In the genomic region with DNA sequence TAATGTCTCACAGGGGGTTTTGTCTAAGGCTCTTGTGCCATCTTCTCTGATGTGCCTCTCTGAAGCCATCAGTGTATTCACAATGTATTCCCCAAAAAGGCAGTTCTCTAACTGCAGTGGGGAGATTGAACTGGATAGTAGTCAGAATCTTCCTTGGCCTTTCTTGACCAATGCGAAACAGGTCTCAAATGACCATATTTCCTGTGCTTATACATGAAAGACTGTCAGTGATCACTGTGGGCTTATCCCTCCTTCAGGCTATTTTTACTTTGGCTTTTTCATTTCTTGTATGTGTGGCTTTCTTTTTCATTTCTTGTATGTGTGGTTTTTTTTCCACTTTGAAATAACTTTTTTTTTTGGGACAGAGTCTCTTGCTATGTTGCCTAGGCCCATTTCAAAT, we compare ENCODE assay signal across 20 cellular contexts. TPM values are rescaled to one million over a fixed set of nuclear protein-coding genes. Genes with fewer than 3 reads are reported as not detected.
DNase-seq lines count a peak whose midpoint lies in the region; ATAC-seq and TF ChIP-seq lines count a peak whose summit lies in the region.
"Had no signal": no experiment of that assay in that cellular context is flagged by ENCODE, and none has a peak within 500 bp of the region (broad histone marks: within the 10 kb centered on the region; RNA-seq: fewer than 3 reads in every experiment).

No MANE protein-coding gene starts in this region.

- H3K4me1 ChIP-seq in left ventricle myocardium inferior (peaks cover 50% of the 10 kb centered on the region), right cardiac atrium (ENCODE audit: control insufficient read depth, insufficient read depth, low read length) (no peaks in the 10 kb centered on the region)
- H3K4me1 ChIP-seq: neural progenitor cell had no signal

- no peak overlapping the region for H3K4me3 Mint-ChIP-seq in WTC11
- no peak overlapping the region for H3K4me3 Mint-ChIP-seq in chondrocyte (ENCODE audit: unreplicated experiment)
- H3K4me3 Mint-ChIP-seq: CD4-positive, CD25-positive, alpha-beta regulatory T cell; neural progenitor cell had no signal

- H3K9me3 Mint-ChIP-seq in WTC11 (peaks cover 14% of the 10 kb centered on the region), chondrocyte (ENCODE audit: low read depth) (peaks cover 10% of the 10 kb centered on the region)

- no peak for TF ChIP-seq CTCF in left ventricle myocardium inferior (IDR thresholded peaks at IDR 0.05; ENCODE audit: borderline replicate concordance)
- no peak for TF ChIP-seq CTCF in WTC11 (IDR thresholded peaks at IDR 0.05)
- no peak for TF ChIP-seq CTCF in chondrocyte (IDR thresholded peaks at IDR 0.05)

- H3K4me1 Mint-ChIP-seq in WTC11 (peaks cover 27% of the 10 kb centered on the region), chondrocyte (ENCODE audit: low read depth) (peaks cover 50% of the 10 kb centered on the region)

- H3K36me3 Mint-ChIP-seq in WTC11 = peaks cover 78% of the 10 kb centered on the region
- peaks cover 41% of the 10 kb centered on the region for H3K36me3 Mint-ChIP-seq in chondrocyte (ENCODE audit: low read depth)

- CTCF ChIA-PET in WTC11 (lab: Charles Lee) = interaction anchor here (1.1 kb wide), 1 partner anchor 14 kb away, joined by 6 read pairs; no protein-coding TSS in a partner anchor

- H3K27me3 ChIP-seq in left ventricle myocardium inferior (ENCODE audit: low read depth) (no peaks in the 10 kb centered on the region), right cardiac atrium (ENCODE audit: control insufficient read depth, insufficient read depth) (no peaks in the 10 kb centered on the region)
- H3K27me3 ChIP-seq: neural progenitor cell had no signal

- 88% methylated on average over 1 of the region's 1 CpG for WGBS in right cardiac atrium

- intact Hi-C loops in left ventricle myocardium inferior (cut with micrococcal nuclease) = loop anchor here (10.0 kb wide), 1 partner anchor 195 kb away; no protein-coding TSS in a partner anchor
- intact Hi-C loops in right cardiac atrium (cut with DNase I) = no loop called here

- H3K27me3 Mint-ChIP-seq in WTC11 (ENCODE audit: low read depth) (no peaks in the 10 kb centered on the region), chondrocyte (ENCODE audit: low read depth) (no peaks in the 10 kb centered on the region)
- H3K27me3 Mint-ChIP-seq: CD4-positive, CD25-positive, alpha-beta regulatory T cell had no signal

- H3K9me3 ChIP-seq in left ventricle myocardium inferior (replicated peaks) (peaks cover 13% of the 10 kb centered on the region), right cardiac atrium (ENCODE audit: control insufficient read depth, low read length) (no peaks in the 10 kb centered on the region)

- POLR2A ChIA-PET in WTC11 (lab: Charles Lee) = no interaction called here

- ATAC-seq in right cardiac atrium = no peak
- ATAC-seq in WTC11 = no peak
- ATAC-seq: mucosa of descending colon had no signal

- peaks cover 77% of the 10 kb centered on the region for H3K36me3 ChIP-seq in left ventricle myocardium inferior

- H3K4me3 ChIP-seq in left ventricle myocardium inferior (no peak overlapping the region), right cardiac atrium (ENCODE audit: low read length) (no peak overlapping the region)
- H3K4me3 ChIP-seq: mucosa of descending colon, neural progenitor cell had no signal

- H3K27ac Mint-ChIP-seq in WTC11 (peak overlapping the region; percentile 92), chondrocyte (ENCODE audit: unreplicated experiment) (peak overlapping the region; percentile 12)
- H3K27ac Mint-ChIP-seq: neural progenitor cell had no signal

- no peak for DNase-seq in left ventricle myocardium inferior
- no peak for DNase-seq in right cardiac atrium
- no peak for DNase-seq in WTC11 (ENCODE audit: low spot score)
- DNase-seq in chondrocyte (ENCODE audit: low spot score) = no peak
- no peak for DNase-seq in DMS79 (lab: John Stamatoyannopoulos, UW)
- no peak for DNase-seq in GM19238 (ENCODE audit: insufficient read length, low spot score)
- no peak for DNase-seq in ecto neural progenitor cell (ENCODE audit: low spot score)
- no peak for DNase-seq in NCI-H2171 (lab: John Stamatoyannopoulos, UW)
- DNase-seq: activated CD4-positive, alpha-beta T cell treated with anti-CD3 and anti-CD28 coated beads, Interleukin-2, amount 50 U/mL, for 48 hours; amniotic stem cell; CD4-positive, CD25-positive, alpha-beta regulatory T cell; central memory CD4-positive, alpha-beta T cell; DMS79 treated with DMSO at 0.1 percent for 48 hours; effector CD4-positive, alpha-beta T cell; mucosa of descending colon; NCI-H187 treated with DMSO at 0.1 percent for 48 hours; NCI-H345; RPMI8226; SW 1271 had no signal

- H3K27ac ChIP-seq in left ventricle myocardium inferior (replicated peaks) = peak overlapping the region; percentile 86
- H3K27ac ChIP-seq in right cardiac atrium (ENCODE audit: low read length) = no peak overlapping the region
- H3K27ac ChIP-seq: neural progenitor cell had no signal

TF ChIP-seq in WTC11, 78 proteins besides CTCF, POLR2A, EP300 and RAD21 (continues in another document):
- TF ChIP-seq, protein P1, sequence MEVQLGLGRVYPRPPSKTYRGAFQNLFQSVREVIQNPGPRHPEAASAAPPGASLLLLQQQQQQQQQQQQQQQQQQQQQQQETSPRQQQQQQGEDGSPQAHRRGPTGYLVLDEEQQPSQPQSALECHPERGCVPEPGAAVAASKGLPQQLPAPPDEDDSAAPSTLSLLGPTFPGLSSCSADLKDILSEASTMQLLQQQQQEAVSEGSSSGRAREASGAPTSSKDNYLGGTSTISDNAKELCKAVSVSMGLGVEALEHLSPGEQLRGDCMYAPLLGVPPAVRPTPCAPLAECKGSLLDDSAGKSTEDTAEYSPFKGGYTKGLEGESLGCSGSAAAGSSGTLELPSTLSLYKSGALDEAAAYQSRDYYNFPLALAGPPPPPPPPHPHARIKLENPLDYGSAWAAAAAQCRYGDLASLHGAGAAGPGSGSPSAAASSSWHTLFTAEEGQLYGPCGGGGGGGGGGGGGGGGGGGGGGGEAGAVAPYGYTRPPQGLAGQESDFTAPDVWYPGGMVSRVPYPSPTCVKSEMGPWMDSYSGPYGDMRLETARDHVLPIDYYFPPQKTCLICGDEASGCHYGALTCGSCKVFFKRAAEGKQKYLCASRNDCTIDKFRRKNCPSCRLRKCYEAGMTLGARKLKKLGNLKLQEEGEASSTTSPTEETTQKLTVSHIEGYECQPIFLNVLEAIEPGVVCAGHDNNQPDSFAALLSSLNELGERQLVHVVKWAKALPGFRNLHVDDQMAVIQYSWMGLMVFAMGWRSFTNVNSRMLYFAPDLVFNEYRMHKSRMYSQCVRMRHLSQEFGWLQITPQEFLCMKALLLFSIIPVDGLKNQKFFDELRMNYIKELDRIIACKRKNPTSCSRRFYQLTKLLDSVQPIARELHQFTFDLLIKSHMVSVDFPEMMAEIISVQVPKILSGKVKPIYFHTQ (CRISPR knock-in tag; IDR thresholded peaks at IDR 0.05) = no peak
- no peak for TF ChIP-seq FOXK1 (CRISPR knock-in tag; IDR thresholded peaks at IDR 0.05)
- TF ChIP-seq NR3C1 (CRISPR knock-in tag; conservative IDR thresholded peaks at IDR 0.05; ENCODE audit: low read depth) = no peak
- no peak for TF ChIP-seq KAT7 (CRISPR knock-in tag; IDR thresholded peaks at IDR 0.05; ENCODE audit: borderline replicate concordance)
- TF ChIP-seq HMGA2 (CRISPR knock-in tag; IDR thresholded peaks at IDR 0.05) = no peak
- TF ChIP-seq, protein P2, sequence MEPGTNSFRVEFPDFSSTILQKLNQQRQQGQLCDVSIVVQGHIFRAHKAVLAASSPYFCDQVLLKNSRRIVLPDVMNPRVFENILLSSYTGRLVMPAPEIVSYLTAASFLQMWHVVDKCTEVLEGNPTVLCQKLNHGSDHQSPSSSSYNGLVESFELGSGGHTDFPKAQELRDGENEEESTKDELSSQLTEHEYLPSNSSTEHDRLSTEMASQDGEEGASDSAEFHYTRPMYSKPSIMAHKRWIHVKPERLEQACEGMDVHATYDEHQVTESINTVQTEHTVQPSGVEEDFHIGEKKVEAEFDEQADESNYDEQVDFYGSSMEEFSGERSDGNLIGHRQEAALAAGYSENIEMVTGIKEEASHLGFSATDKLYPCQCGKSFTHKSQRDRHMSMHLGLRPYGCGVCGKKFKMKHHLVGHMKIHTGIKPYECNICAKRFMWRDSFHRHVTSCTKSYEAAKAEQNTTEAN (CRISPR knock-in tag; IDR thresholded peaks at IDR 0.05) = no peak
- TF ChIP-seq ZNF232 (CRISPR knock-in tag; IDR thresholded peaks at IDR 0.05) = no peak
- no peak for TF ChIP-seq RORB (CRISPR knock-in tag; IDR thresholded peaks at IDR 0.05)
- TF ChIP-seq, protein P3, sequence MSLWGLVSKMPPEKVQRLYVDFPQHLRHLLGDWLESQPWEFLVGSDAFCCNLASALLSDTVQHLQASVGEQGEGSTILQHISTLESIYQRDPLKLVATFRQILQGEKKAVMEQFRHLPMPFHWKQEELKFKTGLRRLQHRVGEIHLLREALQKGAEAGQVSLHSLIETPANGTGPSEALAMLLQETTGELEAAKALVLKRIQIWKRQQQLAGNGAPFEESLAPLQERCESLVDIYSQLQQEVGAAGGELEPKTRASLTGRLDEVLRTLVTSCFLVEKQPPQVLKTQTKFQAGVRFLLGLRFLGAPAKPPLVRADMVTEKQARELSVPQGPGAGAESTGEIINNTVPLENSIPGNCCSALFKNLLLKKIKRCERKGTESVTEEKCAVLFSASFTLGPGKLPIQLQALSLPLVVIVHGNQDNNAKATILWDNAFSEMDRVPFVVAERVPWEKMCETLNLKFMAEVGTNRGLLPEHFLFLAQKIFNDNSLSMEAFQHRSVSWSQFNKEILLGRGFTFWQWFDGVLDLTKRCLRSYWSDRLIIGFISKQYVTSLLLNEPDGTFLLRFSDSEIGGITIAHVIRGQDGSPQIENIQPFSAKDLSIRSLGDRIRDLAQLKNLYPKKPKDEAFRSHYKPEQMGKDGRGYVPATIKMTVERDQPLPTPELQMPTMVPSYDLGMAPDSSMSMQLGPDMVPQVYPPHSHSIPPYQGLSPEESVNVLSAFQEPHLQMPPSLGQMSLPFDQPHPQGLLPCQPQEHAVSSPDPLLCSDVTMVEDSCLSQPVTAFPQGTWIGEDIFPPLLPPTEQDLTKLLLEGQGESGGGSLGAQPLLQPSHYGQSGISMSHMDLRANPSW (CRISPR knock-in tag; conservative IDR thresholded peaks at IDR 0.05; ENCODE audit: low read depth) = no peak

RNA-seq across cellular contexts. Expression of a gene that starts 19.7 kb away (rescaled TPM):
- total RNA-seq in left ventricle myocardium inferior (14.7 TPM), right cardiac atrium (10 to 100 TPM; 14.2 to 19.6 (median 14.9) TPM), WTC11 (2021) (27.8 to 31.6 TPM (median 31.4 TPM) in 3 replicates), chondrocyte (40.7 to 57.9 TPM (median 44.2 TPM) in 3 replicates)
- 9.3 TPM for polyA plus RNA-seq in right cardiac atrium

RNA-seq across cellular contexts. Expression of a gene that starts 19.8 kb away (rescaled TPM):
- total RNA-seq in left ventricle myocardium inferior (2.8 TPM), right cardiac atrium (1 to 10 TPM; 2.9 to 3.2 (median 3.2) TPM), WTC11 (2021) (2.1 to 3.2 TPM (median 2.8 TPM) in 3 replicates), chondrocyte (5.3 to 7.4 TPM (median 5.7 TPM) in 3 replicates)
- polyA plus RNA-seq in right cardiac atrium = 3.2 TPM

RNA-seq across cellular contexts. Expression of a gene that starts 59.7 kb away (rescaled TPM):
- 4.1 TPM for total RNA-seq in left ventricle myocardium inferior
- 10 to 100 TPM in 1 of 4 donors, 1 to 10 TPM in 3; 5.1 to 10.4 (median 6.5) TPM for total RNA-seq in right cardiac atrium
- 2.2 TPM for polyA plus RNA-seq in right cardiac atrium
- total RNA-seq in WTC11 (2021) = 10.8 to 11.1 TPM (median 11.1 TPM) in 3 replicates
- 46.8 to 63.2 TPM (median 48.1 TPM) in 3 replicates for total RNA-seq in chondrocyte
